Comparison of ENCODE assay signal across 13 cellular contexts in the genomic region with DNA sequence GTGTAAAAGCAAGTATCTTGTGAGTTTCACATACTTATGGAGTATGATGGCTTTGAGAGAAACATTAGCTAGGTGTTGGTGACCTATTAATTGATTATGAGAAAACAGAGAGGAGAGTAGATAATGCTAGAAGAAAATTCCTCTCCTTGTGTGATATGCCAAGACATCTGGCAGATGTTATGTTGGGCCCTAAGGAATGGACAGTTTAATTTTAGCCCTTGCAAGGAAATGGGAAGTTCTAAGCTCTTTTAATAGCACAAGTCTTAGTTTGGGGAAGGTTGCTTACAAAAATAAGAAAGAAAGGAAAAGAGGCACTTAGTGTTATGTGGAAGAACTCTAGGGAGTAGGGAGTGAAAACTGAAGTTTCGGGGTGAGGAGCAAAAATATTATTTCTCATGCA. TPM values are rescaled to one million over a fixed set of nuclear protein-coding genes. Genes with fewer than 3 reads are reported as not detected.
DNase-seq lines count a peak whose midpoint lies in the region; TF ChIP-seq lines count a peak whose summit lies in the region.
"Had no signal": no experiment of that assay in that cellular context is flagged by ENCODE, and none has a peak within 500 bp of the region (broad histone marks: within the 10 kb centered on the region; RNA-seq: fewer than 3 reads in every experiment).

No MANE protein-coding gene starts in this region.

- in situ Hi-C loops in transverse colon (cut with MboI; ENCODE audit: low pct_ligation_motif_present in 1 of 4, low pct_unique_long_range_greater_than_20kb in 1 of 4, low sequenced_read_pairs in 3 of 4) (loop anchor here in 1 of 4 donors (25.0 kb wide), 1 partner anchor 294 kb away; no protein-coding TSS in a partner anchor), GM13977 (cut with MboI; ENCODE audit: low pct_unique_long_range_greater_than_20kb, low sequenced_read_pairs, unreplicated experiment) (no loop called here), brain microvascular endothelial cell (cut with HindIII; ENCODE audit: low pct_ligation_motif_present, low sequenced_read_pairs) (no loop called here)

- TF ChIP-seq EP300 in transverse colon (IDR thresholded peaks at IDR 0.05; ENCODE audit: low read depth): no peak

- H3K9ac ChIP-seq in parathyroid adenoma: no peak overlapping the region

- TF ChIP-seq POLR2A in transverse colon (IDR thresholded peaks at IDR 0.05): no peak

- H3K27me3 ChIP-seq in ascending aorta: no peaks in the 10 kb centered on the region
- no peaks in the 10 kb centered on the region for H3K27me3 ChIP-seq in parathyroid adenoma (ENCODE audit: control insufficient read depth, insufficient read depth, low read length)
- H3K27me3 ChIP-seq in transverse colon: no peaks in the 10 kb centered on the region
- H3K27me3 ChIP-seq in brain microvascular endothelial cell (replicated peaks): no peaks in the 10 kb centered on the region

- H3K9me3 ChIP-seq in ascending aorta (no peaks in the 10 kb centered on the region), parathyroid adenoma (ENCODE audit: control insufficient read depth, low read length) (no peaks in the 10 kb centered on the region), transverse colon (no peaks in the 10 kb centered on the region)

- TF ChIP-seq CTCF in ascending aorta (IDR thresholded peaks at IDR 0.05) (no peak), parathyroid adenoma (IDR thresholded peaks at IDR 0.05) (no peak), transverse colon (IDR thresholded peaks at IDR 0.05) (no peak), GM13977 (IDR thresholded peaks at IDR 0.05; ENCODE audit: extremely low read depth, insufficient read depth, missing control alignments) (no peak), brain microvascular endothelial cell (IDR thresholded peaks at IDR 0.05; ENCODE audit: low read depth, low read length, missing control alignments) (no peak)

- H3K79me2 ChIP-seq in parathyroid adenoma: peaks cover 12% of the 10 kb centered on the region

- DNase-seq in ascending aorta (ENCODE audit: low spot score in 2 of 2) (no peak), fibroblast of peridontal ligament (ENCODE audit: extremely low read depth) (peak; percentile 32), transverse colon (no peak), GM13977 (ENCODE audit: low spot score) (no peak), brain microvascular endothelial cell (no peak)
- DNase-seq in stimulated activated CD4-positive, alpha-beta T cell treated with anti-CD3 and anti-CD28 coated beads, Interleukin-4, amount 100 ng/mL, for 4 hours: no peak
- DNase-seq: activated CD4-positive, alpha-beta T cell treated with anti-CD3 and anti-CD28 coated beads for 4 hours; activated T-cell treated with anti-CD3 and anti-CD28 coated beads, Interleukin-2, amount 50 U/mL, for 24 hours; cortex of kidney; NK-92 treated with Interleukin-12 subunit alpha and Interleukin-12 subunit beta, amount 100 ng/mL, for 24 hours; posterior cingulate gyrus; SIG-M5 had no signal

- H3K4me1 ChIP-seq in ascending aorta (peaks cover 8 to 36% of the 10 kb centered on the region in 2 donors), parathyroid adenoma (peaks cover 11% of the 10 kb centered on the region), transverse colon (peaks cover 10 to 73% (median 26%) of the 10 kb centered on the region in 4 donors)

- 71 to 75% methylated on average over 1 of the region's 1 CpG for WGBS in transverse colon (ENCODE audit: low coverage in 1 of 2), 2 donors

- H3K4me3 ChIP-seq in ascending aorta (no peak overlapping the region), parathyroid adenoma (ENCODE audit: low read depth, low read length) (no peak overlapping the region), transverse colon (no peak overlapping the region), brain microvascular endothelial cell (ENCODE audit: low read depth, low read length) (no peak overlapping the region)

- no peak overlapping the region for H3K4me2 ChIP-seq in parathyroid adenoma (ENCODE audit: low read length)

- no peak overlapping the region for H2AFZ ChIP-seq in parathyroid adenoma

- intact Hi-C loops in ascending aorta (cut with DNase I) (no loop called here), transverse colon (cut with DNase I; ENCODE audit: low total_unique reads) (loop anchor here (10.0 kb wide), 1 partner anchor 163 kb away; no protein-coding TSS in a partner anchor)

- H3K36me3 ChIP-seq in ascending aorta (no peaks in the 10 kb centered on the region), parathyroid adenoma (ENCODE audit: control insufficient read depth, insufficient read depth, low read length) (no peaks in the 10 kb centered on the region), transverse colon (no peaks in the 10 kb centered on the region), brain microvascular endothelial cell (replicated peaks) (no peaks in the 10 kb centered on the region)

- H3K27ac ChIP-seq in ascending aorta: peak overlapping the region; percentile 65 to 75
- H3K27ac ChIP-seq in parathyroid adenoma: peak overlapping the region; percentile 44
- H3K27ac ChIP-seq in transverse colon: peak overlapping the region; percentile 54 to 71 (median 69)
- no peak overlapping the region for H3K27ac ChIP-seq in brain microvascular endothelial cell

RNA-seq across cellular contexts. Expression of a gene that starts 5.1 kb away (rescaled TPM):
- total RNA-seq in ascending aorta (8.8 TPM), transverse colon (10 to 100 TPM; 17.5 to 28.7 (median 22.9) TPM)
